ENCODE assay signal across 8 cellular contexts in the genomic region with DNA sequence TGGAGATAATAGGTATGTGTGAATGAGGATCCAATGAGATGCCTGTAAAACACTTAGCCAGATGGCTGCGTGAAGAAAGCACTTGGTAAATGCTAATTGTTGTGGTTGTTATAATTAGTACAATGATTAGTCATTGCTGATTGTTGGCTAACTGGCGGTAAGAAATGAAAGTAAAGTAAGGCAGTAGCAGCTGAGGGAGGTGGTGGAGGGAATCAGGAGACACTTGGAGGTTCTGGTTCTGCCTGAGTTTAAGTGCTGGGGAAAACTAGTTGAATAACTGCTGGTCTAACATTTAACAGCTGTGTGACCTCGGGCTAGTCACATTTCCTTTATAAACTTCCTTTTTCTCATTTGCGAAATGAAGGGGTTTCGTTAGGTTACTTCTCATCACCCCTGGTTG. TPM values are rescaled to one million over a fixed set of nuclear protein-coding genes. Genes with fewer than 3 reads are reported as not detected.
A peak's percentile ranks its signal among the peaks of the same experiment; 100 is the strongest.
DNase-seq lines count a peak whose midpoint lies in the region; ATAC-seq, FAIRE-seq and TF ChIP-seq lines count a peak whose summit lies in the region.

No MANE protein-coding gene starts in this region.

- DNase-seq in GM12892 (ENCODE audit: insufficient read length): no peak
- DNase-seq in endothelial cell of umbilical vein (ENCODE audit: low read depth, low spot score): peak; percentile 16
- DNase-seq in HFFc6: no peak
- no peak for DNase-seq in iPS-NIHi7 (ENCODE audit: extremely low spot score)
- DNase-seq in ascending aorta (ENCODE audit: low spot score in 2 of 2): no peak
- DNase-seq in NCI-H1092 (lab: John Stamatoyannopoulos, UW): no peak

- intact Hi-C loops in endothelial cell of umbilical vein (cut with micrococcal nuclease): loop anchor here (5.0 kb wide), 1 partner anchor 458 kb away; no protein-coding TSS in a partner anchor
- intact Hi-C loops in ascending aorta (cut with DNase I): loop anchor here (5.0 to 10.0 kb wide), 2 partner anchors 73 to 334 kb away; no protein-coding TSS in a partner anchor

- H4K20me1 ChIP-seq in endothelial cell of umbilical vein (replicated peaks; ENCODE audit: control insufficient read depth, extremely low read depth, insufficient read depth, low read length): no peaks in the 10 kb centered on the region

- H3K36me3 ChIP-seq in endothelial cell of umbilical vein (ENCODE audit: control insufficient read depth in 2 of 2, extremely low read depth in 1 of 2, insufficient read depth in 2 of 2, low read length in 2 of 2) (no peaks in the 10 kb centered on the region), ascending aorta (no peaks in the 10 kb centered on the region)

- H3K4me3 Mint-ChIP-seq in HFFc6: no peak overlapping the region

- H3K9me1 ChIP-seq in endothelial cell of umbilical vein (replicated peaks; ENCODE audit: control insufficient read depth, extremely low read depth, insufficient read depth, low read length): no peaks in the 10 kb centered on the region

- no peaks in the 10 kb centered on the region for H3K9me3 ChIP-seq in endothelial cell of umbilical vein (replicated peaks; ENCODE audit: control insufficient read depth, insufficient read depth, low read length)
- H3K9me3 ChIP-seq in ascending aorta: no peaks in the 10 kb centered on the region

- ATAC-seq in GM21447 (IDR thresholded peaks at IDR 0.05; ENCODE audit: unreplicated experiment): peak; percentile 75
- ATAC-seq in HG03571 (IDR thresholded peaks at IDR 0.05; ENCODE audit: unreplicated experiment): peak; percentile 76

- POLR2A ChIA-PET in endothelial cell of umbilical vein (lab: Charles Lee): no interaction called here

- FAIRE-seq in GM12892 (lab: Jason Lieb, UNC) (peak; percentile 93), endothelial cell of umbilical vein (lab: Jason Lieb, UNC) (no peak)

- no peaks in the 10 kb centered on the region for H3K79me2 ChIP-seq in endothelial cell of umbilical vein (ENCODE audit: control insufficient read depth, insufficient read depth, low read length)

- H3K27ac Mint-ChIP-seq in HFFc6: no peak overlapping the region

- peaks cover 28% of the 10 kb centered on the region for H3K27me3 Mint-ChIP-seq in HFFc6 (ENCODE audit: insufficient read depth)

- no peaks in the 10 kb centered on the region for H3K36me3 Mint-ChIP-seq in HFFc6 (ENCODE audit: low read depth)

- H3K9me3 Mint-ChIP-seq in HFFc6: no peaks in the 10 kb centered on the region

- peaks cover 6% of the 10 kb centered on the region; the same call in 1 of the 2 replicates for H3K4me1 Mint-ChIP-seq in HFFc6 (ENCODE audit: low read depth)

- peaks cover 4% of the 10 kb centered on the region for H3K4me1 ChIP-seq in endothelial cell of umbilical vein (ENCODE audit: control insufficient read depth, extremely low read depth, insufficient read depth, low read length)
- no peaks in the 10 kb centered on the region for H3K4me1 ChIP-seq in ascending aorta

- no peak for TF ChIP-seq CTCF in endothelial cell of umbilical vein (IDR thresholded peaks at IDR 0.05; ENCODE audit: extremely low read depth in 1 of 2, insufficient read depth in 1 of 2, low read depth in 1 of 2, low read length in 2 of 2)
- TF ChIP-seq CTCF in HFFc6 (IDR thresholded peaks at IDR 0.05): no peak
- TF ChIP-seq CTCF in ascending aorta (IDR thresholded peaks at IDR 0.05): no peak

- no peak overlapping the region for H3K9ac ChIP-seq in endothelial cell of umbilical vein (replicated peaks; ENCODE audit: extremely low read depth, insufficient read depth, low read length)

- no peak overlapping the region for H3K27ac ChIP-seq in endothelial cell of umbilical vein (ENCODE audit: insufficient read depth, low read depth, low read length)
- no peak overlapping the region for H3K27ac ChIP-seq in ascending aorta

- dilution Hi-C loops in endothelial cell of umbilical vein (cut with MboI; ENCODE audit: extremely low pct_ligation_motif_present, low sequenced_read_pairs): no loop called here

- H3K27me3 ChIP-seq in endothelial cell of umbilical vein (ENCODE audit: control insufficient read depth in 2 of 2, insufficient read depth in 2 of 2, low read length in 2 of 2): peaks cover 3 to 18% of the 10 kb centered on the region in 2 experiments
- H3K27me3 ChIP-seq in ascending aorta: no peaks in the 10 kb centered on the region

- H3K4me3 ChIP-seq in endothelial cell of umbilical vein (replicated peaks in 1 of 3; ENCODE audit: insufficient read depth in 1 of 3, low read depth in 1 of 3, low read length in 3 of 3) (no peak overlapping the region), ascending aorta (no peak overlapping the region)

- H2AFZ ChIP-seq in endothelial cell of umbilical vein (ENCODE audit: low read depth, low read length): no peak overlapping the region

- no peak for TF ChIP-seq POLR2A in GM12892 (IDR thresholded peaks at IDR 0.05; ENCODE audit: low read depth, low read length)
- TF ChIP-seq POLR2A in endothelial cell of umbilical vein (IDR thresholded peaks at IDR 0.05; ENCODE audit: low read depth, low read length): no peak

- H3K4me2 ChIP-seq in endothelial cell of umbilical vein (ENCODE audit: insufficient read depth, low read length): peak overlapping the region; percentile 21

- no TSS peak for BruUV-seq in endothelial cell of umbilical vein (replicated peaks; lab: Mats Ljungman, UMichigan)

- CTCF ChIA-PET in endothelial cell of umbilical vein (lab: Charles Lee): interaction anchor here (1.4 to 5.7 kb wide), 4 partner anchors 74 to 456 kb away, joined by 4 to 161 read pairs (median 50); no protein-coding TSS in a partner anchor

TF ChIP-seq in endothelial cell of umbilical vein, 7 proteins besides CTCF, POLR2A, EP300 and RAD21:
- no peak for TF ChIP-seq EZH2 (IDR thresholded peaks at IDR 0.05; ENCODE audit: borderline replicate concordance, low read depth, low read length, severe bottlenecking)
- TF ChIP-seq JUN (IDR thresholded peaks at IDR 0.05; ENCODE audit: borderline replicate concordance, insufficient read depth, insufficient read length, low read depth): no peak
- no peak for TF ChIP-seq GATA2 (IDR thresholded peaks at IDR 0.05; ENCODE audit: insufficient read depth, insufficient read length, low read depth, low read length)
- TF ChIP-seq MAX (IDR thresholded peaks at IDR 0.05; ENCODE audit: insufficient read depth, insufficient read length): no peak
- no peak for TF ChIP-seq POLR2AphosphoS5 (IDR thresholded peaks at IDR 0.05; ENCODE audit: insufficient read depth, low read depth, low read length)
- TF ChIP-seq FOS (IDR thresholded peaks at IDR 0.05; ENCODE audit: borderline replicate concordance, insufficient read depth, low read length): no peak
- TF ChIP-seq MYC (IDR thresholded peaks at IDR 0.05; ENCODE audit: low read depth, low read length): no peak
TF ChIP-seq in endothelial cell of umbilical vein: peak in this region for 0.

RNA-seq across cellular contexts. Expression of gene CD38, which starts 30.9 kb away (rescaled TPM):
- polyA plus RNA-seq in GM12892 (2012; ENCODE audit: missing spikeins): 9.4 TPM
- total RNA-seq in endothelial cell of umbilical vein (0.31 TPM in 1 of 2 replicates, not detected in the other), ascending aorta (1.4 TPM)
- 0.11 and 0.14 TPM in 2 replicates for polyA plus RNA-seq in endothelial cell of umbilical vein
- polyA plus RNA-seq in endothelial cell of umbilical vein (2011; cell fraction: cytosol; rRNA removed): 0.08 and 0.09 TPM in 2 replicates
- polyA plus RNA-seq in endothelial cell of umbilical vein (2011; cell fraction: nucleus; rRNA removed): 0.22 and 0.28 TPM in 2 replicates
- polyA plus RNA-seq in endothelial cell of umbilical vein (2012): not detected in 2 replicates
- 0.21 and 0.27 TPM in 2 replicates for polyA minus RNA-seq in endothelial cell of umbilical vein
- polyA minus RNA-seq in endothelial cell of umbilical vein (2011; cell fraction: cytosol; rRNA and poly(A)+ RNA removed): not detected
- 0.05 TPM in 1 of 2 replicates, not detected in the other for polyA minus RNA-seq in endothelial cell of umbilical vein (2011; cell fraction: nucleus; rRNA and poly(A)+ RNA removed)
- total RNA-seq in HFFc6 (2021; fragmentation: NEBNext Ultra II Directional; extraction: Animal tissue kit (Norgen Biotek cat#: 25700)): under 1 TPM in 3 of 6 experiments, not detected in 3; 0.07 to 0.15 (median 0.07) TPM
